Comparison of ENCODE assay signal across 10 cellular contexts in genomic region chr3:107184375-107184774, GRCh38.
"Had no signal": no experiment of that assay in that cellular context is flagged by ENCODE, and none has a peak within 500 bp of the region (broad histone marks: within the 10 kb centered on the region; RNA-seq: fewer than 3 reads in every experiment).

No MANE protein-coding gene starts in this region.

- H3K36me3 ChIP-seq: pancreas, thyroid gland, uterus had no signal

- H3K4me3 ChIP-seq: pancreas, skin epidermis, thyroid gland, uterus had no signal

- ATAC-seq: activated T-helper 17 cell treated with anti-CD3 and anti-CD28 coated beads, Interleukin-2, amount 50 U/mL, for 72 hours; pancreas had no signal

- DNase-seq: activated B cell treated with CpG ODN at 0.5 μM for 24 hours; activated CD4-positive, alpha-beta T cell treated with anti-CD3 and anti-CD28 coated beads, Interleukin-2, amount 10 ng/mL, durations not matched to agents 24 days and 14 days; activated naive CD4-positive, alpha-beta T cell treated with anti-CD3 and anti-CD28 coated beads for 36 hours; caudate nucleus; effector memory CD4-positive, alpha-beta T cell; pancreas; thyroid gland; uterus had no signal

- H3K27me3 ChIP-seq: pancreas, thyroid gland, uterus had no signal

- H3K27ac ChIP-seq: pancreas, skin epidermis, thyroid gland, uterus had no signal

- H3K4me1 ChIP-seq: pancreas, thyroid gland, uterus had no signal
